ENCODE assay signal across 19 cellular contexts in genomic region chr20:59322813-59323469, GRCh38. TPM values are rescaled to one million over a fixed set of nuclear protein-coding genes. Genes with fewer than 3 reads are reported as not detected.
"Had no signal": no experiment of that assay in that cellular context is flagged by ENCODE, and none has a peak within 500 bp of the region (broad histone marks: within the 10 kb centered on the region; RNA-seq: fewer than 3 reads in every experiment).

No MANE protein-coding gene starts in this region.

- DNase-seq: activated CD4-positive, alpha-beta memory T cell treated with anti-CD3 and anti-CD28 coated beads, Interleukin-2, amount 10 ng/mL, durations not matched to agents 7 days and 5 days; activated naive CD4-positive, alpha-beta T cell; effector memory CD8-positive, alpha-beta T cell; naive thymus-derived CD4-positive, alpha-beta T cell; stimulated activated CD4-positive, alpha-beta T cell treated with anti-CD3 and anti-CD28 coated beads, Interleukin-1b, Interleukin-23, amount 100 ng/mL, for 48 hours; stimulated activated naive B cell treated with anti-CD40 and anti-IgM and Interleukin-4, amounts not matched to agents 10 μg/mL and 1 μg/mL and 100 μg/mL, for 72 hours; T1000; transverse colon had no signal

- H3K36me3 ChIP-seq: prostate gland, spleen, transverse colon had no signal

- H3K4me3 Mint-ChIP-seq: activated CD4-positive, alpha-beta memory T cell treated with anti-CD3 and anti-CD28 coated beads, Interleukin-2, amount 10 ng/mL, durations not matched to agents 7 days and 5 days; effector memory CD8-positive, alpha-beta T cell; naive thymus-derived CD4-positive, alpha-beta T cell; stimulated activated naive B cell treated with anti-CD40 and anti-IgM and Interleukin-4, amounts not matched to agents 10 μg/mL and 1 μg/mL and 100 μg/mL, for 72 hours had no signal

- H3K4me1 ChIP-seq: prostate gland, spleen had no signal

- H3K9me3 ChIP-seq: prostate gland, spleen, transverse colon had no signal

- H3K4me1 Mint-ChIP-seq: activated CD4-positive, alpha-beta memory T cell treated with anti-CD3 and anti-CD28 coated beads, Interleukin-2, amount 10 ng/mL, durations not matched to agents 7 days and 5 days; stimulated activated naive B cell treated with anti-CD40 and anti-IgM and Interleukin-4, amounts not matched to agents 10 μg/mL and 1 μg/mL and 100 μg/mL, for 72 hours had no signal

- H3K9me3 Mint-ChIP-seq: activated CD4-positive, alpha-beta memory T cell treated with anti-CD3 and anti-CD28 coated beads, Interleukin-2, amount 10 ng/mL, durations not matched to agents 7 days and 5 days; effector memory CD8-positive, alpha-beta T cell; naive thymus-derived CD4-positive, alpha-beta T cell; stimulated activated naive B cell treated with anti-CD40 and anti-IgM and Interleukin-4, amounts not matched to agents 10 μg/mL and 1 μg/mL and 100 μg/mL, for 72 hours had no signal

- H3K27ac Mint-ChIP-seq: activated CD4-positive, alpha-beta memory T cell treated with anti-CD3 and anti-CD28 coated beads, Interleukin-2, amount 10 ng/mL, durations not matched to agents 7 days and 5 days; effector memory CD8-positive, alpha-beta T cell; naive thymus-derived CD4-positive, alpha-beta T cell; stimulated activated naive B cell treated with anti-CD40 and anti-IgM and Interleukin-4, amounts not matched to agents 10 μg/mL and 1 μg/mL and 100 μg/mL, for 72 hours had no signal

- H3K36me3 Mint-ChIP-seq: naive thymus-derived CD4-positive, alpha-beta T cell; stimulated activated naive B cell treated with anti-CD40 and anti-IgM and Interleukin-4, amounts not matched to agents 10 μg/mL and 1 μg/mL and 100 μg/mL, for 72 hours had no signal

- H3K4me3 ChIP-seq: lung, prostate gland, spleen, transverse colon had no signal

- ATAC-seq: effector memory CD8-positive, alpha-beta T cell; naive thymus-derived CD4-positive, alpha-beta T cell; sciatic nerve; stimulated activated naive B cell treated with anti-CD40 and anti-IgM and Interleukin-4, amounts not matched to agents 10 μg/mL and 1 μg/mL and 100 μg/mL, for 72 hours had no signal

- H3K27ac ChIP-seq: prostate gland, spleen, transverse colon, VCaP had no signal

RNA-seq across cellular contexts. Expression of gene EDN3, which starts 22.5 kb away (rescaled TPM):
- total RNA-seq: astrocyte, epithelial cell of proximal tubule, glomerular endothelial cell, mononuclear cell, omental fat pad, sciatic nerve, subcutaneous adipose tissue had no signal
